Comparison of ENCODE assay signal across 22 cellular contexts in the genomic region with DNA sequence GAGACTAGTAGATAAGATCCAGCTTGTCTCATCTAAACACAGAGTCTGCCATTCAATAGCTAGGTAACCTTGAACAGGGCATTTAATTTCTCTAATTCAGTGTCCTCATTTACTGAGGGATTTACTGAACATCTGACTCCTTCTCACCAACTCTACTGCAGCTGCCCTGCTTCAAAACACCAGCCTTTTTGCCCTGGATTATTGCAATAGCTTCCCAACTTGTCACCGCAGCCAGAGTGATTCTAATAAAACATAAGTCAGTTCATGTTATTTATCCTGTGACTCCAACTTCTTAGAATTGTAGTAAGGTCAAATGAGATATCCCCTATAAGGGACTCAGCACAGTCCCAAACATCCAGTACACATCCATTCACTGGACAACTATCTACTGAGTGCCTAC.
"Had no signal": no experiment of that assay in that cellular context is flagged by ENCODE, and none has a peak within 500 bp of the region (broad histone marks: within the 10 kb centered on the region; RNA-seq: fewer than 3 reads in every experiment).

No MANE protein-coding gene starts in this region.

- H3K4me3 Mint-ChIP-seq: activated CD4-positive, alpha-beta T cell treated with anti-CD3 and anti-CD28 coated beads, Interleukin-2, amount 10 ng/mL, durations not matched to agents 24 days and 14 days; activated CD8-positive, alpha-beta T cell treated with anti-CD3 and anti-CD28 coated beads, Interleukin-2, amount 10 ng/mL, durations not matched to agents 7 days and 5 days; activated naive CD4-positive, alpha-beta T cell treated with anti-CD3 and anti-CD28 coated beads, Interleukin-2, amount 10 ng/mL, durations not matched to agents 7 days and 5 days; activated naive CD8-positive, alpha-beta T cell treated with anti-CD3 and anti-CD28 coated beads, Interleukin-2, amount 50 U/mL, for 24 hours; naive thymus-derived CD8-positive, alpha-beta T cell; stimulated activated naive CD8-positive, alpha-beta T cell treated with anti-CD3 and anti-CD28 coated beads, Interleukin-15, Interleukin-2, amounts not matched to agents 100 ng/mL and 50 ng/mL, for 24 hours; T-helper 1 cell treated with Interleukin-12 subunit alpha and Interleukin-12 subunit beta and Interleukin-4 antibody, amounts not matched to agents 30 μg/mL and 1 μg/mL, for 36 hours had no signal

- H3K4me3 ChIP-seq: breast epithelium, left ventricle myocardium inferior, mucosa of descending colon, suprapubic skin, transverse colon, vagina had no signal

- H3K27ac Mint-ChIP-seq: activated CD4-positive, alpha-beta T cell treated with anti-CD3 and anti-CD28 coated beads, Interleukin-2, amount 10 ng/mL, durations not matched to agents 24 days and 14 days; activated CD8-positive, alpha-beta T cell treated with anti-CD3 and anti-CD28 coated beads, Interleukin-2, amount 10 ng/mL, durations not matched to agents 7 days and 5 days; activated naive CD4-positive, alpha-beta T cell treated with anti-CD3 and anti-CD28 coated beads, Interleukin-2, amount 10 ng/mL, durations not matched to agents 7 days and 5 days; activated naive CD8-positive, alpha-beta T cell treated with anti-CD3 and anti-CD28 coated beads, Interleukin-2, amount 50 U/mL, for 24 hours; naive thymus-derived CD8-positive, alpha-beta T cell; stimulated activated naive CD8-positive, alpha-beta T cell treated with anti-CD3 and anti-CD28 coated beads, Interleukin-15, Interleukin-2, amounts not matched to agents 100 ng/mL and 50 ng/mL, for 24 hours; T-helper 1 cell treated with Interleukin-12 subunit alpha and Interleukin-12 subunit beta and Interleukin-4 antibody, amounts not matched to agents 30 μg/mL and 1 μg/mL, for 36 hours had no signal

- H3K36me3 ChIP-seq: breast epithelium, left ventricle myocardium inferior, suprapubic skin, transverse colon, vagina had no signal

- H3K9me3 Mint-ChIP-seq: activated CD4-positive, alpha-beta T cell treated with anti-CD3 and anti-CD28 coated beads, Interleukin-2, amount 10 ng/mL, durations not matched to agents 24 days and 14 days; activated naive CD4-positive, alpha-beta T cell treated with anti-CD3 and anti-CD28 coated beads, Interleukin-2, amount 10 ng/mL, durations not matched to agents 7 days and 5 days; activated naive CD8-positive, alpha-beta T cell treated with anti-CD3 and anti-CD28 coated beads, Interleukin-2, amount 50 U/mL, for 24 hours; naive thymus-derived CD8-positive, alpha-beta T cell; stimulated activated naive CD8-positive, alpha-beta T cell treated with anti-CD3 and anti-CD28 coated beads, Interleukin-15, Interleukin-2, amounts not matched to agents 100 ng/mL and 50 ng/mL, for 24 hours; T-helper 1 cell treated with Interleukin-12 subunit alpha and Interleukin-12 subunit beta and Interleukin-4 antibody, amounts not matched to agents 30 μg/mL and 1 μg/mL, for 36 hours had no signal

- FAIRE-seq: endometrium, frontal cortex had no signal

- H3K9me3 ChIP-seq: breast epithelium, left ventricle myocardium inferior, mucosa of descending colon, suprapubic skin, transverse colon, vagina had no signal

- H3K27me3 Mint-ChIP-seq: activated CD4-positive, alpha-beta T cell treated with anti-CD3 and anti-CD28 coated beads, Interleukin-2, amount 10 ng/mL, durations not matched to agents 24 days and 14 days; activated naive CD4-positive, alpha-beta T cell treated with anti-CD3 and anti-CD28 coated beads, Interleukin-2, amount 10 ng/mL, durations not matched to agents 7 days and 5 days; stimulated activated naive CD8-positive, alpha-beta T cell treated with anti-CD3 and anti-CD28 coated beads, Interleukin-15, Interleukin-2, amounts not matched to agents 100 ng/mL and 50 ng/mL, for 24 hours had no signal

- H3K4me1 Mint-ChIP-seq: activated CD4-positive, alpha-beta T cell treated with anti-CD3 and anti-CD28 coated beads, Interleukin-2, amount 10 ng/mL, durations not matched to agents 24 days and 14 days; activated naive CD4-positive, alpha-beta T cell treated with anti-CD3 and anti-CD28 coated beads, Interleukin-2, amount 10 ng/mL, durations not matched to agents 7 days and 5 days; activated naive CD8-positive, alpha-beta T cell treated with anti-CD3 and anti-CD28 coated beads, Interleukin-2, amount 50 U/mL, for 24 hours; naive thymus-derived CD8-positive, alpha-beta T cell had no signal

- H3K4me1 ChIP-seq: breast epithelium, suprapubic skin, vagina had no signal

- DNase-seq: activated CD4-positive, alpha-beta T cell treated with anti-CD3 and anti-CD28 coated beads, Interleukin-2, amount 10 ng/mL, durations not matched to agents 24 days and 14 days; activated CD8-positive, alpha-beta T cell treated with anti-CD3 and anti-CD28 coated beads, Interleukin-2, amount 10 ng/mL, durations not matched to agents 7 days and 5 days; activated effector memory CD4-positive, alpha-beta T cell treated with Interleukin-2 at 50 U/mL for 16 hours; activated naive CD4-positive, alpha-beta T cell treated with anti-CD3 and anti-CD28 coated beads, Interleukin-2, amount 10 ng/mL, durations not matched to agents 7 days and 5 days; activated naive CD8-positive, alpha-beta T cell treated with anti-CD3 and anti-CD28 coated beads, Interleukin-2, amount 50 U/mL, for 24 hours; activated T-cell treated with anti-CD3 and anti-CD28 coated beads, Interleukin-2, amount 50 U/mL, for 48 hours; cerebellar nuclear complex; cortex of kidney; left ventricle myocardium inferior; mammary epithelial cell; mucosa of descending colon; naive thymus-derived CD8-positive, alpha-beta T cell; posterior cingulate gyrus; stimulated activated CD4-positive, alpha-beta T cell treated with anti-CD3 and anti-CD28 coated beads, Interleukin-2, amount 100 ng/mL, for 24 hours; transverse colon had no signal

- H3K36me3 Mint-ChIP-seq: activated naive CD4-positive, alpha-beta T cell treated with anti-CD3 and anti-CD28 coated beads, Interleukin-2, amount 10 ng/mL, durations not matched to agents 7 days and 5 days; naive thymus-derived CD8-positive, alpha-beta T cell had no signal

- H3K27me3 ChIP-seq: breast epithelium, suprapubic skin, transverse colon, vagina had no signal

- H3K27ac ChIP-seq: breast epithelium, left ventricle myocardium inferior, suprapubic skin, transverse colon, vagina had no signal
